ENCODE assay signal across 1 cellular context in genomic region chr15:80613762-80614365, GRCh38.
TF ChIP-seq lines count a peak whose summit lies in the region.

No MANE protein-coding gene starts in this region.

TF ChIP-seq in GM23338, 12 proteins besides CTCF, POLR2A, EP300 and RAD21 (continued from another document):
- no peak for TF ChIP-seq ZNF462 (CRISPR knock-in tag; IDR thresholded peaks at IDR 0.05)
- no peak for TF ChIP-seq POLR2AphosphoS5 (IDR thresholded peaks at IDR 0.05; ENCODE audit: low read depth)
- TF ChIP-seq REST (IDR thresholded peaks at IDR 0.05; ENCODE audit: unreplicated experiment) = no peak
- TF ChIP-seq STAT1 (IDR thresholded peaks at IDR 0.05; ENCODE audit: unreplicated experiment) = no peak
- no peak for TF ChIP-seq ZNF331 (CRISPR knock-in tag; IDR thresholded peaks at IDR 0.05; ENCODE audit: low read depth)
TF ChIP-seq in GM23338: peak in this region for 0.
